In genomic region chr1:93846929-93847810, GRCh38 we compare ENCODE assay signal across 8 cellular contexts. TPM values are rescaled to one million over a fixed set of nuclear protein-coding genes. Genes with fewer than 3 reads are reported as not detected.
A peak's percentile ranks its signal among the peaks of the same experiment; 100 is the strongest.
DNase-seq lines count a peak whose midpoint lies in the region; ATAC-seq and TF ChIP-seq lines count a peak whose summit lies in the region.

No MANE protein-coding gene starts in this region.

- 0 to 1% (median 0%) methylated on average over 44 to 97 of the region's 99 CpGs for WGBS in spleen, 5 donors

- H3K27ac Mint-ChIP-seq in WTC11, result peak overlapping the region; percentile 80; the same call in 1 of the 2 replicates

- DNase-seq in AG08395 (ENCODE audit: low spot score) (peak; percentile 76), NCI-H2196 treated with DMSO at 0.1 percent for 48 hours (lab: John Stamatoyannopoulos, UW; ENCODE audit: unreplicated experiment) (peak; percentile 81), WTC11 (ENCODE audit: low spot score) (peak; percentile 86), cardiac fibroblast (ENCODE audit: low read depth in 2 of 2) (peak; percentile 91 to 93), iris pigment epithelial cell (ENCODE audit: low read depth) (peak; percentile 75), spleen (peak; percentile 95)

- peak overlapping the region; percentile 95 for H3K4me3 Mint-ChIP-seq in WTC11

- no peak for TF ChIP-seq CTCF in WTC11 (IDR thresholded peaks at IDR 0.05)
- TF ChIP-seq CTCF in cardiac fibroblast (IDR thresholded peaks at IDR 0.05; ENCODE audit: low read depth, low read length), result no peak
- peak in 2 of 11 experiments; percentile 15 to 23 for TF ChIP-seq CTCF in spleen (IDR thresholded peaks at IDR 0.05 in 8 of 11, conservative IDR thresholded peaks at IDR 0.05 in 3 of 11)

- peaks cover 0 to 3% (median 0%) of the 10 kb centered on the region in 8 donors for H3K9me3 ChIP-seq in spleen

- H3K4me1 Mint-ChIP-seq in WTC11, result peaks cover 13% of the 10 kb centered on the region

- peaks cover 12% of the 10 kb centered on the region for H3K36me3 Mint-ChIP-seq in WTC11

- H3K27me3 Mint-ChIP-seq in WTC11 (ENCODE audit: low read depth), result peaks cover 5% of the 10 kb centered on the region

- H3K27me3 ChIP-seq in spleen (replicated peaks in 1 of 7), result no peaks in the 10 kb centered on the region

- peak overlapping the region; percentile 97 to 100 (median 98) for H3K27ac ChIP-seq in spleen

- intact Hi-C loops in spleen (cut with DNase I; ENCODE audit: low total_unique reads), result loop anchor here (5.0 to 10.0 kb wide), 2 partner anchors 212 to 400 kb away; partner anchors contain the start of gene FNBP1L

- H3K36me3 ChIP-seq in spleen, result no peaks in the 10 kb centered on the region

- ATAC-seq in GM18907 (IDR thresholded peaks at IDR 0.05; ENCODE audit: unreplicated experiment), result peak; percentile 81
- ATAC-seq in HG03159 (IDR thresholded peaks at IDR 0.05; ENCODE audit: unreplicated experiment), result peak; percentile 72
- peak; percentile 58 for ATAC-seq in WTC11

- H3K4me3 ChIP-seq in cardiac fibroblast (replicated peaks in 1 of 2; ENCODE audit: low read depth in 2 of 2, low read length in 2 of 2) (peak overlapping the region; percentile 74 to 80), spleen (peak overlapping the region; percentile 37 to 94 (median 80))

- TF ChIP-seq POLR2A in spleen (IDR thresholded peaks at IDR 0.05), result peak; percentile 12 to 13 (median 13)

- H3K4me1 ChIP-seq in spleen, result peaks cover 8 to 42% (median 29%) of the 10 kb centered on the region in 6 donors

- POLR2A ChIA-PET in WTC11 (lab: Charles Lee), result interaction anchor here (0.6 to 3.5 kb wide), 4 partner anchors 26 to 305 kb away, joined by 3 to 13 read pairs (median 4); partner anchors contain the start of gene BCAR3

- CTCF ChIA-PET in WTC11 (lab: Charles Lee), result interaction anchor here (0.6 to 6.2 kb wide), 16 partner anchors 19 to 543 kb away, joined by 3 to 135 read pairs (median 6); partner anchors contain the start of gene BCAR3

- peaks cover 13% of the 10 kb centered on the region for H3K9me3 Mint-ChIP-seq in WTC11

TF ChIP-seq in WTC11, 78 proteins besides CTCF, POLR2A, EP300 and RAD21 (continues in another document):
- no peak for TF ChIP-seq ATF6 (CRISPR knock-in tag; IDR thresholded peaks at IDR 0.05)
- TF ChIP-seq ARID4B (CRISPR knock-in tag; IDR thresholded peaks at IDR 0.05; ENCODE audit: borderline replicate concordance), result peak; percentile 11; the same call in 1 of the 2 replicates
- TF ChIP-seq ZBTB43 (CRISPR knock-in tag; IDR thresholded peaks at IDR 0.05), result 0 out of 2 replicates have a peak, but pooled peaks have one; percentile 49
- TF ChIP-seq ZNF416 (CRISPR knock-in tag; IDR thresholded peaks at IDR 0.05), result peak; percentile 4; the same call in 1 of the 2 replicates
- no peak for TF ChIP-seq SMAD4 (CRISPR knock-in tag; IDR thresholded peaks at IDR 0.05)
- peak; percentile 99 for TF ChIP-seq HMGXB4 (CRISPR knock-in tag; IDR thresholded peaks at IDR 0.05)
- no peak for TF ChIP-seq USF2 (CRISPR knock-in tag; IDR thresholded peaks at IDR 0.05)
- TF ChIP-seq ZNF671 (CRISPR knock-in tag; IDR thresholded peaks at IDR 0.05), result no peak
- 0 out of 2 replicates have a peak, but pooled peaks have one; percentile 55 for TF ChIP-seq TP53 (CRISPR knock-in tag; IDR thresholded peaks at IDR 0.05)
- no peak; the same call in 1 of the 2 replicates for TF ChIP-seq ZNF317 (CRISPR knock-in tag; IDR thresholded peaks at IDR 0.05; ENCODE audit: borderline replicate concordance, low read depth)
- TF ChIP-seq GABPB1 (CRISPR knock-in tag; IDR thresholded peaks at IDR 0.05), result 0 out of 2 replicates have a peak, but pooled peaks have one; percentile 25
- peak; percentile 67; the same call in 1 of the 2 replicates for TF ChIP-seq SP1 (CRISPR knock-in tag; conservative IDR thresholded peaks at IDR 0.05)
- TF ChIP-seq ESRRA (CRISPR knock-in tag; IDR thresholded peaks at IDR 0.05; ENCODE audit: borderline replicate concordance), result 0 out of 2 replicates have a peak, but pooled peaks have one; percentile 31
- TF ChIP-seq CREM (CRISPR knock-in tag; IDR thresholded peaks at IDR 0.05), result 0 out of 2 replicates have a peak, but pooled peaks have one; percentile 33
- peak; percentile 68; the same call in 1 of the 2 replicates for TF ChIP-seq FOXK1 (CRISPR knock-in tag; IDR thresholded peaks at IDR 0.05)
- TF ChIP-seq MAX (CRISPR knock-in tag; IDR thresholded peaks at IDR 0.05), result peak; percentile 35; the same call in 1 of the 2 replicates

RNA-seq across cellular contexts. Expression of gene DNTTIP2, which starts 31.8 kb away (rescaled TPM):
- total RNA-seq in WTC11 (2021) (56.4 to 61.5 TPM (median 61.0 TPM) in 3 replicates), spleen (10 to 100 TPM; 32.9 to 57.8 (median 46.0) TPM)
- 10 to 100 TPM; 44.0 to 55.9 (median 50.8) TPM for polyA plus RNA-seq in spleen

Comparison
In these comparisons a context has a peak if more than half of its experiments do, and no peak if none do; other contexts are left out.
1. Peak in every context shown above with its lines: DNase-seq, ATAC-seq, H3K4me3 ChIP-seq and H3K27ac ChIP-seq.